Comparison of ENCODE assay signal across 1 cellular context in the genomic region with DNA sequence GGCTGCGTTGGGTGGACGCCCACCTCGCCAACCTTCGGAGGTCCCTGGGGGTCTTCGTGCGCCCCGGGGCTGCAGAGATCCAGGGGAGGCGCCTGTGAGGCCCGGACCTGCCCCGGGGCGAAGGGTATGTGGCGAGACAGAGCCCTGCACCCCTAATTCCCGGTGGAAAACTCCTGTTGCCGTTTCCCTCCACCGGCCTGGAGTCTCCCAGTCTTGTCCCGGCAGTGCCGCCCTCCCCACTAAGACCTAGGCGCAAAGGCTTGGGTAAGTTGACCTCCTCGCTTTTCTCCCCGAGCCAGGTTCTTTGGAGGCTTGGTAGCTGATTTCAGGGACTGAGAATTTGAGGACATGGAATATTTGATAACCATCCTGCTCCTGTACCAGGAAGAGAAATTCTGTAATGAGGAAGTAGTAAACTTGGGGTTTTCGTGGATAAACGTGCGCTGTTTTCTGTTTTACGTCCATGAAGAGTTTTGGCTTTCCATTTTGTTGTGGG.
A peak's percentile ranks its signal among the peaks of the same experiment; 100 is the strongest.
TF ChIP-seq lines count a peak whose summit lies in the region.

No MANE protein-coding gene starts in this region.

TF ChIP-seq in HepG2, 621 proteins besides CTCF, POLR2A, EP300 and RAD21 (continued from another document and continues in another):
- TF ChIP-seq ZNF280D (CRISPR knock-in tag; IDR thresholded peaks at IDR 0.05) (no peak), SNAI1 (CRISPR knock-in tag; IDR thresholded peaks at IDR 0.05; ENCODE audit: borderline replicate concordance) (0 out of 2 replicates have a peak, but pooled peaks have one; percentile 31), PBX3 (CRISPR knock-in tag; IDR thresholded peaks at IDR 0.05; ENCODE audit: borderline replicate concordance) (no peak), ZFP36L1 (CRISPR knock-in tag; IDR thresholded peaks at IDR 0.05) (no peak), BCL6 (CRISPR knock-in tag; IDR thresholded peaks at IDR 0.05) (no peak), ZNF776 (CRISPR knock-in tag; IDR thresholded peaks at IDR 0.05) (0 out of 2 replicates have a peak, but pooled peaks have one; percentile 23), ZNF772 (CRISPR knock-in tag; IDR thresholded peaks at IDR 0.05) (no peak), PRPF4 (IDR thresholded peaks at IDR 0.05; ENCODE audit: low read depth, low read length, poor library complexity, severe bottlenecking) (no peak), IKZF5 (CRISPR knock-in tag; IDR thresholded peaks at IDR 0.05) (no peak), EZH2 (conservative IDR thresholded peaks at IDR 0.05; ENCODE audit: low read depth, low read length) (no peak), ZSCAN30 (CRISPR knock-in tag; IDR thresholded peaks at IDR 0.05) (no peak), ZNF800 (CRISPR knock-in tag; IDR thresholded peaks at IDR 0.05) (peak; percentile 28; the same call in 1 of the 2 replicates), ZNF276 (CRISPR knock-in tag; IDR thresholded peaks at IDR 0.05; ENCODE audit: low read depth) (no peak), ZNF138 (CRISPR knock-in tag; IDR thresholded peaks at IDR 0.05; ENCODE audit: low read depth) (no peak), KDM4B (CRISPR knock-in tag; IDR thresholded peaks at IDR 0.05) (0 out of 2 replicates have a peak, but pooled peaks have one; percentile 3), PCBP1 (IDR thresholded peaks at IDR 0.05; ENCODE audit: borderline replicate concordance, low read depth, low read length) (no peak), POGZ (CRISPR knock-in tag; IDR thresholded peaks at IDR 0.05) (no peak), ZBTB42 (CRISPR knock-in tag; IDR thresholded peaks at IDR 0.05) (0 out of 2 replicates have a peak, but pooled peaks have one; percentile 19), NR0B2 (CRISPR knock-in tag; IDR thresholded peaks at IDR 0.05) (0 out of 2 replicates have a peak, but pooled peaks have one; percentile 0), DZIP1 (CRISPR knock-in tag; IDR thresholded peaks at IDR 0.05) (0 out of 2 replicates have a peak, but pooled peaks have one; percentile 35), CSRNP2 (CRISPR knock-in tag; conservative IDR thresholded peaks at IDR 0.05; ENCODE audit: low read depth) (no peak), ZNF230 (CRISPR knock-in tag; IDR thresholded peaks at IDR 0.05) (no peak), ETV6 (CRISPR knock-in tag; conservative IDR thresholded peaks at IDR 0.05) (no peak), ZNF552 (CRISPR knock-in tag; IDR thresholded peaks at IDR 0.05; ENCODE audit: borderline replicate concordance) (no peak), SP4 (CRISPR knock-in tag; IDR thresholded peaks at IDR 0.05) (no peak), NAIF1 (CRISPR knock-in tag; IDR thresholded peaks at IDR 0.05; ENCODE audit: borderline replicate concordance) (no peak; the same call in 1 of the 2 replicates), SP2 (CRISPR knock-in tag; IDR thresholded peaks at IDR 0.05) (no peak), ZMYM3 (CRISPR knock-in tag; IDR thresholded peaks at IDR 0.05) (no peak), DNMT1 (CRISPR knock-in tag; IDR thresholded peaks at IDR 0.05) (no peak), ZSCAN25 (CRISPR knock-in tag; IDR thresholded peaks at IDR 0.05) (no peak), SMAD3 (CRISPR knock-in tag; IDR thresholded peaks at IDR 0.05) (no peak), ZNF670 (CRISPR knock-in tag; IDR thresholded peaks at IDR 0.05; ENCODE audit: borderline replicate concordance) (peak; percentile 42; the same call in 1 of the 2 replicates)
- TF ChIP-seq, protein P1, sequence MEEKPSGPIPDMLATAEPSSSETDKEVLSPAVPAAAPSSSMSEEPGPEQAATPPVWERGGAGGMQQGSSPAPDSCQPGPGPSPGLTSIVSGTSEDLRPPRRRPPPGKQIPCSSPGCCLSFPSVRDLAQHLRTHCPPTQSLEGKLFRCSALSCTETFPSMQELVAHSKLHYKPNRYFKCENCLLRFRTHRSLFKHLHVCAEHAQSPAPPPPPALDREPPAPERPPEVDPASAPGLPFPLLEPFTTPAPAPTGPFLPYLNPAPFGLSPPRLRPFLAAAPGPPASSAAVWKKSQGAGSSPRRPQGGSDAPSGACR (CRISPR knock-in tag; IDR thresholded peaks at IDR 0.05): no peak
- TF ChIP-seq, protein P2, sequence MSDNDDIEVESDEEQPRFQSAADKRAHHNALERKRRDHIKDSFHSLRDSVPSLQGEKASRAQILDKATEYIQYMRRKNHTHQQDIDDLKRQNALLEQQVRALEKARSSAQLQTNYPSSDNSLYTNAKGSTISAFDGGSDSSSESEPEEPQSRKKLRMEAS (IDR thresholded peaks at IDR 0.05): no peak
- TF ChIP-seq, protein P3, sequence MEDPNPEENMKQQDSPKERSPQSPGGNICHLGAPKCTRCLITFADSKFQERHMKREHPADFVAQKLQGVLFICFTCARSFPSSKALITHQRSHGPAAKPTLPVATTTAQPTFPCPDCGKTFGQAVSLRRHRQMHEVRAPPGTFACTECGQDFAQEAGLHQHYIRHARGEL (CRISPR knock-in tag; IDR thresholded peaks at IDR 0.05): peak; percentile 73; the same call in 1 of the 2 replicates
- TF ChIP-seq, protein P4, sequence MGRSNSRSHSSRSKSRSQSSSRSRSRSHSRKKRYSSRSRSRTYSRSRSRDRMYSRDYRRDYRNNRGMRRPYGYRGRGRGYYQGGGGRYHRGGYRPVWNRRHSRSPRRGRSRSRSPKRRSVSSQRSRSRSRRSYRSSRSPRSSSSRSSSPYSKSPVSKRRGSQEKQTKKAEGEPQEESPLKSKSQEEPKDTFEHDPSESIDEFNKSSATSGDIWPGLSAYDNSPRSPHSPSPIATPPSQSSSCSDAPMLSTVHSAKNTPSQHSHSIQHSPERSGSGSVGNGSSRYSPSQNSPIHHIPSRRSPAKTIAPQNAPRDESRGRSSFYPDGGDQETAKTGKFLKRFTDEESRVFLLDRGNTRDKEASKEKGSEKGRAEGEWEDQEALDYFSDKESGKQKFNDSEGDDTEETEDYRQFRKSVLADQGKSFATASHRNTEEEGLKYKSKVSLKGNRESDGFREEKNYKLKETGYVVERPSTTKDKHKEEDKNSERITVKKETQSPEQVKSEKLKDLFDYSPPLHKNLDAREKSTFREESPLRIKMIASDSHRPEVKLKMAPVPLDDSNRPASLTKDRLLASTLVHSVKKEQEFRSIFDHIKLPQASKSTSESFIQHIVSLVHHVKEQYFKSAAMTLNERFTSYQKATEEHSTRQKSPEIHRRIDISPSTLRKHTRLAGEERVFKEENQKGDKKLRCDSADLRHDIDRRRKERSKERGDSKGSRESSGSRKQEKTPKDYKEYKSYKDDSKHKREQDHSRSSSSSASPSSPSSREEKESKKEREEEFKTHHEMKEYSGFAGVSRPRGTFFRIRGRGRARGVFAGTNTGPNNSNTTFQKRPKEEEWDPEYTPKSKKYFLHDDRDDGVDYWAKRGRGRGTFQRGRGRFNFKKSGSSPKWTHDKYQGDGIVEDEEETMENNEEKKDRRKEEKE (IDR thresholded peaks at IDR 0.05): no peak
- TF ChIP-seq, protein P5, sequence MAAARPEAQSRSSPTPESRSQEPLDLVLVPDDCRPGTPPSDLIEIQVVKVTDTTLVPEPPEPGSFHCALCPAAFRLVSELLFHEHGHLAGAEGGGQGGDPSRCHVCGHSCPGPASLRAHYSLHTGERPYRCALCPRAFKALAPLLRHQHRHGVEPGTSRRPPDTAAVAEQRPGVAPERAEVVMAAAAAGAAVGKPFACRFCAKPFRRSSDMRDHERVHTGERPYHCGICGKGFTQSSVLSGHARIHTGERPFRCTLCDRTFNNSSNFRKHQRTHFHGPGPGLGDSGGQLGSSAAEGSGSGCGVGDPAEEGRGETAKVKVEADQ (CRISPR knock-in tag; IDR thresholded peaks at IDR 0.05; ENCODE audit: borderline replicate concordance): no peak
